ENCODE assay signal across 13 cellular contexts in the genomic region with DNA sequence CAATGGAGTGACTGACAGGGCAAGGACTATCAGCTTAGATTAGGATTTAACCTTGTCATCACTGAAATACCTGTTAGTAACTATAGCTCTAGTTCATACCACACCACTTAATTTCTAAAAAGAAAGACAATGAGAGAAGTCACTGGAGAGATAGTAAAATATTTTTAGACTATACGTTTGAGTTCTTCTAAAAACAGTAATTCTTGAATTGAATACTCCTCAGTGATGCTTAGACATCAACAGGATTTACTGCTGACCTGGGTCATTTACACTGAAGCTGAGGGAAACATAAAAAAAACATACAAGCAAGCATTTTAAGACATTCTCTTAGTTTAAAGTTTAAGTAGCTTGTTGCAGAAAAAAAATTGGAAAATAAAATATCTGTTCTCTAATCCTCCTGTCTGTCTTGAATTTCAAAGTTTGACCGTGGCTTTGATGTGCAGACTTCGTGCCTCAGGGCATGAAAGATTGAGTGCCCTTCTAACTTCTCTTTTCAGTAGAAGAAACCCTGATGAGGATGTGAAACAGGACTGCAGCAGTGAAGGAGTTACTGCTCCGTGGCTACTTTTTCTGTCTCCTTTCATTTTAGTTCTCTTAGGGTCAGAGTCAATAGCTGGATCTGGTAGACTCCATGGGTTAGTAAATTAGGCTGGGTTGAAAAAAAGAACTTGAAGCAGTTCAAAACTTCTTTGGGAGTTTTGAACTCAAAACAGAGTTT.
DNase-seq lines count a peak whose midpoint lies in the region; ATAC-seq and TF ChIP-seq lines count a peak whose summit lies in the region.
"Had no signal": no experiment of that assay in that cellular context is flagged by ENCODE, and none has a peak within 500 bp of the region (broad histone marks: within the 10 kb centered on the region; RNA-seq: fewer than 3 reads in every experiment).

No MANE protein-coding gene starts in this region.

- peaks cover 5% of the 10 kb centered on the region for H3K4me1 Mint-ChIP-seq in T-helper 17 cell

- H3F3A ChIP-seq in smooth muscle cell (ENCODE audit: low read depth): no peaks in the 10 kb centered on the region

- no peaks in the 10 kb centered on the region for H4K20me1 ChIP-seq in smooth muscle cell (ENCODE audit: low read depth)

- H3K36me3 Mint-ChIP-seq in T-helper 17 cell (ENCODE audit: low read depth): no peaks in the 10 kb centered on the region

- H3K27ac ChIP-seq in smooth muscle cell (ENCODE audit: low read depth): no peak overlapping the region
- no peak overlapping the region for H3K27ac ChIP-seq in right cardiac atrium (ENCODE audit: low read length)
- H3K27ac ChIP-seq: spleen had no signal

- peak overlapping the region; percentile 36 for H3K4me2 ChIP-seq in smooth muscle cell

- H3K9me3 ChIP-seq in smooth muscle cell (replicated peaks; ENCODE audit: low read depth) (no peaks in the 10 kb centered on the region), right cardiac atrium (ENCODE audit: control insufficient read depth, low read length) (no peaks in the 10 kb centered on the region), T-helper 17 cell (ENCODE audit: control insufficient read depth, low read length, poor library complexity, severe bottlenecking) (no peaks in the 10 kb centered on the region)

- H3K79me2 ChIP-seq in smooth muscle cell (ENCODE audit: low read depth): no peaks in the 10 kb centered on the region

- H3K4me3 ChIP-seq in smooth muscle cell (no peak overlapping the region), right cardiac atrium (ENCODE audit: low read length) (no peak overlapping the region)
- H3K4me3 ChIP-seq: spleen had no signal

- H3K4me1 ChIP-seq in smooth muscle cell (ENCODE audit: low read depth) (no peaks in the 10 kb centered on the region), right cardiac atrium (ENCODE audit: control insufficient read depth, insufficient read depth, low read length) (no peaks in the 10 kb centered on the region)

- H3K27me3 ChIP-seq in smooth muscle cell (ENCODE audit: low read depth): no peaks in the 10 kb centered on the region
- H3K27me3 ChIP-seq in right cardiac atrium (ENCODE audit: control insufficient read depth, insufficient read depth): no peaks in the 10 kb centered on the region

- H3K4me3 Mint-ChIP-seq in T-helper 17 cell: no peak overlapping the region
- H3K4me3 Mint-ChIP-seq: neural crest cell had no signal

- ATAC-seq in GM18867 (IDR thresholded peaks at IDR 0.05; ENCODE audit: unreplicated experiment) (peak; percentile 93), GM21515 (IDR thresholded peaks at IDR 0.05; ENCODE audit: unreplicated experiment) (peak; percentile 74), HG03432 (IDR thresholded peaks at IDR 0.05; ENCODE audit: unreplicated experiment) (peak; percentile 92), right cardiac atrium (no peak), T-helper 17 cell (no peak)
- ATAC-seq: SK-N-SH treated with all-trans-retinoic acid at 6 μM for 48 hours had no signal

- intact Hi-C loops in right cardiac atrium (cut with DNase I): no loop called here

- H2AFZ ChIP-seq in smooth muscle cell (ENCODE audit: low read depth): peak overlapping the region; percentile 42

- 29% methylated on average over 4 of the region's 4 CpGs for WGBS in smooth muscle cell (ENCODE audit: low lambda C conversion rate)
- 40% methylated on average over 4 of the region's 4 CpGs for WGBS in right cardiac atrium

- H3K27me3 Mint-ChIP-seq in T-helper 17 cell: peaks cover 30% of the 10 kb centered on the region

- no peak for TF ChIP-seq CTCF in smooth muscle cell (IDR thresholded peaks at IDR 0.05; ENCODE audit: borderline replicate concordance, insufficient read depth, poor library complexity, severe bottlenecking)

- H3K27ac Mint-ChIP-seq in T-helper 17 cell: no peak overlapping the region

- no peaks in the 10 kb centered on the region for H3K36me3 ChIP-seq in smooth muscle cell (ENCODE audit: low read depth)
- H3K36me3 ChIP-seq: spleen had no signal

- DNase-seq in smooth muscle cell (lab: John Stamatoyannopoulos, UW; ENCODE audit: unreplicated experiment) (no peak), right cardiac atrium (no peak), NCI-H2107 (lab: John Stamatoyannopoulos, UW) (no peak), T-helper 17 cell (no peak)
- DNase-seq: activated CD4-positive, alpha-beta T cell treated with anti-CD3 and anti-CD28 coated beads for 48 hours; KG1; NCI-H510A; spleen had no signal

- no peak overlapping the region for H3K9ac ChIP-seq in smooth muscle cell (ENCODE audit: low read depth)

Comparison
In these comparisons a context has a peak if more than half of its experiments do, and no peak if none do; other contexts are left out.
1. ATAC-seq: peak in GM18867 (single experiment), GM21515 (single experiment) and HG03432 (single experiment); none in right cardiac atrium (0 of 2) and T-helper 17 cell (single experiment).